19 cellular contexts compared by ENCODE assay signal in genomic region chr7:156129589-156129988, GRCh38.
DNase-seq lines count a peak whose midpoint lies in the region; ATAC-seq, FAIRE-seq and TF ChIP-seq lines count a peak whose summit lies in the region.
"Had no signal": no experiment of that assay in that cellular context is flagged by ENCODE, and none has a peak within 500 bp of the region (broad histone marks: within the 10 kb centered on the region; RNA-seq: fewer than 3 reads in every experiment).

No MANE protein-coding gene starts in this region.

- no peak overlapping the region for H3K4me2 ChIP-seq in K562 (ENCODE audit: insufficient read depth, low read length)

- H3K9me1 ChIP-seq in K562 (ENCODE audit: control insufficient read depth, insufficient read depth, low read length) = no peaks in the 10 kb centered on the region

- CTCF ChIA-PET in Panc1 (lab: Charles Lee) (no interaction called here), K562 (lab: Yijun Ruan, JAX; ENCODE audit: low intra/inter-chr PET ratio) (no interaction called here)

- FAIRE-seq in K562 (lab: Jason Lieb, UNC) (no peak), small intestine (lab: Jason Lieb, UNC) (no peak)
- FAIRE-seq: GM12878, GM19239, H54 had no signal

- H3K9me3 ChIP-seq in Panc1 (ENCODE audit: control insufficient read depth, insufficient read depth, low read depth, low read length) (no peaks in the 10 kb centered on the region), K562 (replicated peaks; ENCODE audit: control insufficient read depth, insufficient read depth, low read depth, low read length) (no peaks in the 10 kb centered on the region), small intestine (ENCODE audit: control insufficient read depth, low read depth) (no peaks in the 10 kb centered on the region)
- H3K9me3 ChIP-seq: HAP-1 had no signal

- no peaks in the 10 kb centered on the region for H3K36me3 Mint-ChIP-seq in progenitor cell of endocrine pancreas (ENCODE audit: insufficient read depth)
- H3K36me3 Mint-ChIP-seq: CD4-positive, alpha-beta memory T cell had no signal

- H3K9me3 Mint-ChIP-seq in progenitor cell of endocrine pancreas (ENCODE audit: low read depth) = peaks cover 15% of the 10 kb centered on the region

- no peak overlapping the region for H3K27ac Mint-ChIP-seq in progenitor cell of endocrine pancreas
- H3K27ac Mint-ChIP-seq: CD4-positive, alpha-beta memory T cell; HFFc6 had no signal

- H3K4me3 ChIP-seq in Panc1 (ENCODE audit: low read depth in 2 of 2, low read length in 2 of 2) (no peak overlapping the region), K562 (no peak overlapping the region), small intestine (ENCODE audit: low read depth in 1 of 2, low read length in 2 of 2) (no peak overlapping the region)
- H3K4me3 ChIP-seq: GM12878, GM23248, HAP-1 had no signal

- no peak for ATAC-seq in Panc1
- ATAC-seq in K562 = peak; percentile 31; the same call in 1 of the 3 replicates
- ATAC-seq: GM12878 had no signal

- peaks cover 8% of the 10 kb centered on the region for H3K27me3 Mint-ChIP-seq in progenitor cell of endocrine pancreas
- H3K27me3 Mint-ChIP-seq: CD4-positive, alpha-beta memory T cell had no signal

- H2AFZ ChIP-seq in K562 (ENCODE audit: low read depth, low read length) = no peak overlapping the region
- H2AFZ ChIP-seq: GM23248 had no signal

- TF ChIP-seq CTCF in Panc1 (IDR thresholded peaks at IDR 0.05) (no peak), K562 (IDR thresholded peaks at IDR 0.05 in 2 of 3, conservative IDR thresholded peaks at IDR 0.05 in 1 of 3; ENCODE audit: insufficient read depth in 2 of 3, low read depth in 1 of 3, low read length in 3 of 3) (no peak), progenitor cell of endocrine pancreas (IDR thresholded peaks at IDR 0.05; ENCODE audit: unreplicated experiment) (no peak)

- intact Hi-C loops in Panc1 (cut with micrococcal nuclease; ENCODE audit: unreplicated experiment) (no loop called here), K562 (cut with micrococcal nuclease) (no loop called here)

- no TSS peak for BruUV-seq in Panc1 (replicated peaks; lab: Mats Ljungman, UMichigan)
- BruUV-seq in K562 (replicated peaks; lab: Mats Ljungman, UMichigan) = no TSS peak

- H3K27ac ChIP-seq in Panc1 (ENCODE audit: low read length) (peak overlapping the region; percentile 84; the same call in 1 of the 2 replicates), K562 (ENCODE audit: extremely low read depth, low read depth, low read length) (no peak overlapping the region), small intestine (ENCODE audit: low read depth in 1 of 2, low read length in 1 of 2) (no peak overlapping the region)
- H3K27ac ChIP-seq: GM23248 had no signal

- H3K27me3 ChIP-seq in Panc1 (ENCODE audit: control insufficient read depth, insufficient read depth, low read length) = no peaks in the 10 kb centered on the region
- peaks cover 54 to 56% of the 10 kb centered on the region in 2 experiments for H3K27me3 ChIP-seq in K562 (ENCODE audit: control insufficient read depth in 2 of 2, insufficient read depth in 2 of 2, low read length in 2 of 2)
- peaks cover 0 to 1% of the 10 kb centered on the region in 2 donors for H3K27me3 ChIP-seq in small intestine (ENCODE audit: control insufficient read depth in 2 of 2, insufficient read depth in 2 of 2, low read length in 2 of 2)

- POLR2A ChIA-PET in Panc1 (lab: Charles Lee) (no interaction called here), K562 (lab: Yijun Ruan, JAX) (no interaction called here)

- TF ChIP-seq EP300 in K562 (IDR thresholded peaks at IDR 0.05; ENCODE audit: low read length) = no peak

- WGBS in K562 (ENCODE audit: insufficient coverage, low coverage, missing lambda C conversion rate) = 0% methylated on average over 12 of the region's 12 CpGs
- 16 to 60% (median 32%) methylated on average over 12 of the region's 12 CpGs for WGBS in small intestine, 3 donors

- peaks cover 14% of the 10 kb centered on the region; the same call in 1 of the 2 replicates for H4K20me1 ChIP-seq in K562 (replicated peaks; ENCODE audit: control insufficient read depth, insufficient read depth, low read length)

- peaks cover 19% of the 10 kb centered on the region for H3K4me1 ChIP-seq in Panc1 (ENCODE audit: control insufficient read depth, insufficient read depth, low read length)
- H3K4me1 ChIP-seq in K562 (replicated peaks in 1 of 2; ENCODE audit: control insufficient read depth in 2 of 2, insufficient read depth in 2 of 2, low read length in 2 of 2) = no peaks in the 10 kb centered on the region
- no peaks in the 10 kb centered on the region for H3K4me1 ChIP-seq in small intestine (ENCODE audit: control insufficient read depth in 2 of 2, insufficient read depth in 1 of 2, low read depth in 1 of 2, low read length in 1 of 2)
- H3K4me1 ChIP-seq: HAP-1 had no signal

- no peak for TF ChIP-seq POLR2A in K562 (conservative IDR thresholded peaks at IDR 0.05)

- H3K36me3 ChIP-seq in Panc1 (ENCODE audit: control insufficient read depth, insufficient read depth, low read length) = no peaks in the 10 kb centered on the region
- H3K36me3 ChIP-seq in K562 (ENCODE audit: control insufficient read depth, insufficient read depth, low read length) = no peaks in the 10 kb centered on the region
- no peaks in the 10 kb centered on the region for H3K36me3 ChIP-seq in small intestine (ENCODE audit: control insufficient read depth in 2 of 2, insufficient read depth in 2 of 2, low read length in 2 of 2)
- H3K36me3 ChIP-seq: HAP-1 had no signal

- in situ Hi-C loops in Panc1 (cut with HindIII; ENCODE audit: low pct_unique_long_range_greater_than_20kb, low sequenced_read_pairs) = no loop called here
- in situ Hi-C loops in K562 (cut with MboI) = no loop called here

- no peak for DNase-seq in Panc1 (ENCODE audit: low read depth, low spot score)
- DNase-seq in K562 (ENCODE audit: extremely low read depth in 1 of 4, low spot score in 3 of 4) = no peak
- DNase-seq in small intestine = peak; percentile 46
- no peak for DNase-seq in progenitor cell of endocrine pancreas (ENCODE audit: low spot score, unreplicated experiment)
- DNase-seq in activated CD4-positive, CD25-positive, alpha-beta regulatory T cell treated with anti-CD3 and anti-CD28 coated beads, Interleukin-2, amount 50 U/mL, for 72 hours = no peak
- no peak for DNase-seq in globus pallidus (ENCODE audit: low spot score)
- DNase-seq: C1 segment of cervical spinal cord; Calu3; CD4-positive, alpha-beta memory T cell; COR-L47; DMS153; EL; GDM1; GM23248; HFFc6 had no signal

- no peaks in the 10 kb centered on the region for H3K4me1 Mint-ChIP-seq in progenitor cell of endocrine pancreas (ENCODE audit: low read depth)
- H3K4me1 Mint-ChIP-seq: CD4-positive, alpha-beta memory T cell had no signal

- no peak overlapping the region for H3K4me3 Mint-ChIP-seq in progenitor cell of endocrine pancreas (ENCODE audit: low read depth)
- H3K4me3 Mint-ChIP-seq: CD4-positive, alpha-beta memory T cell; HFFc6 had no signal

- TF ChIP-seq RAD21 in K562 (CRISPR knock-in tag; conservative IDR thresholded peaks at IDR 0.05 in 1 of 2, IDR thresholded peaks at IDR 0.05 in 1 of 2) = no peak

- no peaks in the 10 kb centered on the region for H3K79me2 ChIP-seq in K562 (ENCODE audit: control insufficient read depth, insufficient read depth, low read length)

- H3K9ac ChIP-seq in K562 (ENCODE audit: insufficient read depth in 1 of 2, low read depth in 2 of 2, low read length in 2 of 2) = no peak overlapping the region; a peak in 1 of 4 replicates
- H3K9ac ChIP-seq: GM23248 had no signal

TF ChIP-seq in K562, 482 proteins besides CTCF, POLR2A, EP300 and RAD21 (continues in another document):
- TF ChIP-seq ZNF217 (CRISPR knock-in tag; IDR thresholded peaks at IDR 0.05) (no peak), E2F4 (CRISPR knock-in tag; IDR thresholded peaks at IDR 0.05; ENCODE audit: low read depth) (no peak), KLF1 (tag; IDR thresholded peaks at IDR 0.05) (no peak), TBP (optimal IDR thresholded peaks at IDR 0.05; ENCODE audit: low read depth, low read length) (no peak), PPARD (CRISPR knock-in tag; IDR thresholded peaks at IDR 0.05) (no peak), KAT7 (CRISPR knock-in tag; IDR thresholded peaks at IDR 0.05; ENCODE audit: borderline replicate concordance) (no peak), TCF7 (IDR thresholded peaks at IDR 0.05; ENCODE audit: borderline replicate concordance) (no peak), ZNF263 (CRISPR knock-in tag; IDR thresholded peaks at IDR 0.05; ENCODE audit: borderline replicate concordance) (no peak), IRF2 (CRISPR knock-in tag; IDR thresholded peaks at IDR 0.05) (no peak), XRCC4 (IDR thresholded peaks at IDR 0.05; ENCODE audit: extremely low read depth, insufficient read depth, insufficient read length) (no peak), SIX5 (IDR thresholded peaks at IDR 0.05; ENCODE audit: borderline replicate concordance in 1 of 2, insufficient read depth in 1 of 2, low read depth in 1 of 2, low read length in 2 of 2) (no peak)
